ENCODE assay signal across 14 cellular contexts in the genomic region with DNA sequence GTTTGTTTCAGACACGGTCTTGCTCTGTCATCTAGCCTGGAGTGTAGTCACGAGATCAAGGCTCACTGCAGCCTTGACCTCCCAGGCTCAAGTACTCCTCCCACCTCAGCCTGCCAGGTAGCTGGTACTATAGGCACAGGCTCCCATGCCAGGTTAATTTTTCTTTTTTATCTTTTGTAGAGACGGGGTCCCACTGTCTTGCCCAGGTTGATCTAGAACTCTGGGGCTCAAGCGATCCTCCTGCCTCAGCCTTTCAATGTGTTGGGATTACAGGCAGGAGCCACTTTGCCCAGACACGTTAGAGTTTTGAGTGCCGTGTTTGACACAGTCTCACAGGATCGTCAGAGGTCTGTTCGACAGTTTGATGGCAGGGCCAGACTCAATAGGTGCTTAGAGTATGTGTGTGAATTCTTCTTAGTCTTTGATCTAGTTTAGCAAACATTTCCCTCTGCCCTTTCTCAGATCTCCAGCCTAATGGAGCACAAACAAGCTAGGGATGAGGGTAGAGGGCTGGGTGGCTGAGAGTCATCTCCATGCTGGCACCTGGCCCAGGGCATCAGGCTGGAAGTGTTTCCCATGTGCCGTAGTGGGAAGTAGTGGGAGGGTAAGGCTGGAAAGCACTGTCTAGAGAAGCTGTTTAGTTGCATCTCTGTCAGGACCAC.
DNase-seq lines count a peak whose midpoint lies in the region; ATAC-seq and TF ChIP-seq lines count a peak whose summit lies in the region.
"Had no signal": no experiment of that assay in that cellular context is flagged by ENCODE, and none has a peak within 500 bp of the region (broad histone marks: within the 10 kb centered on the region; RNA-seq: fewer than 3 reads in every experiment).

No MANE protein-coding gene starts in this region.

- peaks cover 22% of the 10 kb centered on the region for H3K9me3 Mint-ChIP-seq in WTC11
- H3K9me3 Mint-ChIP-seq in activated naive CD4-positive, alpha-beta T cell treated with anti-CD3 and anti-CD28 coated beads, Interleukin-2, amount 50 U/mL, for 72 hours = peaks cover 15 to 17% of the 10 kb centered on the region in 2 donors

- H3K27ac Mint-ChIP-seq in WTC11 = 0 out of 2 replicates have a peak overlapping the region, but pooled peaks have one; percentile 10
- no peak overlapping the region for H3K27ac Mint-ChIP-seq in activated naive CD4-positive, alpha-beta T cell treated with anti-CD3 and anti-CD28 coated beads, Interleukin-2, amount 50 U/mL, for 72 hours
- H3K27ac Mint-ChIP-seq: activated CD8-positive, alpha-beta memory T cell treated with anti-CD3 and anti-CD28 coated beads, Interleukin-2, amount 10 ng/mL, durations not matched to agents 7 days and 5 days had no signal

- peaks cover 0 to 11% of the 10 kb centered on the region in 2 donors for H3K9me3 ChIP-seq in left lung
- 0 out of 2 replicates have a peak, but pooled peaks cover 4% of the 10 kb centered on the region for H3K9me3 ChIP-seq in BE2C

- peaks cover 19% of the 10 kb centered on the region for H3K36me3 Mint-ChIP-seq in WTC11
- H3K36me3 Mint-ChIP-seq in activated naive CD4-positive, alpha-beta T cell treated with anti-CD3 and anti-CD28 coated beads, Interleukin-2, amount 50 U/mL, for 72 hours = peaks cover 8 to 14% of the 10 kb centered on the region in 2 donors

- intact Hi-C loops in left lung (cut with DNase I) = no loop called here

- ATAC-seq in WTC11 (peak; percentile 8; the same call in 1 of the 2 replicates), left lung (peak; percentile 20), HG03095 (IDR thresholded peaks at IDR 0.05; ENCODE audit: unreplicated experiment) (no peak)
- no peak for ATAC-seq in activated naive CD4-positive, alpha-beta T cell treated with anti-CD3 and anti-CD28 coated beads, Interleukin-2, amount 50 U/mL, for 72 hours
- ATAC-seq: activated CD8-positive, alpha-beta memory T cell treated with anti-CD3 and anti-CD28 coated beads, Interleukin-2, amount 10 ng/mL, durations not matched to agents 7 days and 5 days had no signal

- H3K27ac ChIP-seq in left lung = no peak overlapping the region
- H3K27ac ChIP-seq: SJCRH30, VCaP had no signal

- H3K4me3 Mint-ChIP-seq in WTC11 = no peak overlapping the region
- H3K4me3 Mint-ChIP-seq: activated CD8-positive, alpha-beta memory T cell treated with anti-CD3 and anti-CD28 coated beads, Interleukin-2, amount 10 ng/mL, durations not matched to agents 7 days and 5 days had no signal

- CTCF ChIA-PET in WTC11 (lab: Charles Lee) = interaction anchor here (0.6 to 1.1 kb wide), 3 partner anchors 11 to 235 kb away, joined by 3 to 5 read pairs (median 4); no protein-coding TSS in a partner anchor

- TF ChIP-seq CTCF in WTC11 (IDR thresholded peaks at IDR 0.05) (no peak), left lung (IDR thresholded peaks at IDR 0.05) (no peak), BE2C (IDR thresholded peaks at IDR 0.05; ENCODE audit: low read depth, low read length) (no peak)

- DNase-seq in DMS79 (lab: John Stamatoyannopoulos, UW) (peak; percentile 80), NCI-H1092 treated with DMSO at 0.1 percent for 48 hours (lab: John Stamatoyannopoulos, UW) (peak; percentile 40), WTC11 (ENCODE audit: low spot score) (no peak), left lung (no peak), islet precursor cell (no peak), BE2C (no peak)
- no peak for DNase-seq in activated naive CD4-positive, alpha-beta T cell treated with anti-CD3 and anti-CD28 coated beads, Interleukin-2, amount 50 U/mL, for 72 hours (ENCODE audit: low spot score in 2 of 2)
- DNase-seq: activated CD8-positive, alpha-beta memory T cell treated with anti-CD3 and anti-CD28 coated beads, Interleukin-2, amount 10 ng/mL, durations not matched to agents 7 days and 5 days; activated naive CD4-positive, alpha-beta T cell treated with anti-CD3 and anti-CD28 coated beads, Interleukin-2, amount 50 U/mL, for 16 hours; MM.1S; NCI-H82; SJCRH30 had no signal

- H3K4me1 Mint-ChIP-seq in WTC11 = peaks cover 42% of the 10 kb centered on the region
- H3K4me1 Mint-ChIP-seq: activated CD8-positive, alpha-beta memory T cell treated with anti-CD3 and anti-CD28 coated beads, Interleukin-2, amount 10 ng/mL, durations not matched to agents 7 days and 5 days had no signal

- peaks cover 6% of the 10 kb centered on the region for H3K27me3 Mint-ChIP-seq in WTC11 (ENCODE audit: low read depth)

- POLR2A ChIA-PET in WTC11 (lab: Charles Lee) = no interaction called here

- no peaks in the 10 kb centered on the region for H3K4me1 ChIP-seq in left lung
- no peaks in the 10 kb centered on the region for H3K4me1 ChIP-seq in BE2C

- H3K36me3 ChIP-seq in left lung (no peaks in the 10 kb centered on the region), BE2C (no peaks in the 10 kb centered on the region)
- H3K36me3 ChIP-seq: SJCRH30 had no signal

- H3K27me3 ChIP-seq in left lung (no peaks in the 10 kb centered on the region), BE2C (no peaks in the 10 kb centered on the region)
- H3K27me3 ChIP-seq: SJCRH30 had no signal

- H3K4me3 ChIP-seq in left lung = no peak overlapping the region
- H3K4me3 ChIP-seq in BE2C (ENCODE audit: low read depth, low read length) = no peak overlapping the region
- H3K4me3 ChIP-seq: SJCRH30 had no signal

TF ChIP-seq in WTC11, 78 proteins besides CTCF, POLR2A, EP300 and RAD21:
- TF ChIP-seq FOXP1 (CRISPR knock-in tag; IDR thresholded peaks at IDR 0.05; ENCODE audit: borderline replicate concordance) = no peak
- TF ChIP-seq, protein P1, sequence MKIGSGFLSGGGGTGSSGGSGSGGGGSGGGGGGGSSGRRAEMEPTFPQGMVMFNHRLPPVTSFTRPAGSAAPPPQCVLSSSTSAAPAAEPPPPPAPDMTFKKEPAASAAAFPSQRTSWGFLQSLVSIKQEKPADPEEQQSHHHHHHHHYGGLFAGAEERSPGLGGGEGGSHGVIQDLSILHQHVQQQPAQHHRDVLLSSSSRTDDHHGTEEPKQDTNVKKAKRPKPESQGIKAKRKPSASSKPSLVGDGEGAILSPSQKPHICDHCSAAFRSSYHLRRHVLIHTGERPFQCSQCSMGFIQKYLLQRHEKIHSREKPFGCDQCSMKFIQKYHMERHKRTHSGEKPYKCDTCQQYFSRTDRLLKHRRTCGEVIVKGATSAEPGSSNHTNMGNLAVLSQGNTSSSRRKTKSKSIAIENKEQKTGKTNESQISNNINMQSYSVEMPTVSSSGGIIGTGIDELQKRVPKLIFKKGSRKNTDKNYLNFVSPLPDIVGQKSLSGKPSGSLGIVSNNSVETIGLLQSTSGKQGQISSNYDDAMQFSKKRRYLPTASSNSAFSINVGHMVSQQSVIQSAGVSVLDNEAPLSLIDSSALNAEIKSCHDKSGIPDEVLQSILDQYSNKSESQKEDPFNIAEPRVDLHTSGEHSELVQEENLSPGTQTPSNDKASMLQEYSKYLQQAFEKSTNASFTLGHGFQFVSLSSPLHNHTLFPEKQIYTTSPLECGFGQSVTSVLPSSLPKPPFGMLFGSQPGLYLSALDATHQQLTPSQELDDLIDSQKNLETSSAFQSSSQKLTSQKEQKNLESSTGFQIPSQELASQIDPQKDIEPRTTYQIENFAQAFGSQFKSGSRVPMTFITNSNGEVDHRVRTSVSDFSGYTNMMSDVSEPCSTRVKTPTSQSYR (CRISPR knock-in tag; IDR thresholded peaks at IDR 0.05) = no peak

Comparison
In these comparisons a context has a peak if more than half of its experiments do, and no peak if none do; other contexts are left out.
1. DNase-seq: peak in DMS79 (single experiment) and NCI-H1092 treated with DMSO at 0.1 percent for 48 hours (single experiment); none in WTC11 (single experiment), left lung (0 of 2), islet precursor cell (single experiment), BE2C (single experiment) and activated naive CD4-positive, alpha-beta T cell treated with anti-CD3 and anti-CD28 coated beads, Interleukin-2, amount 50 U/mL, for 72 hours (0 of 2).
2. ATAC-seq: peak in WTC11 (single experiment) and left lung (single experiment); none in HG03095 (single experiment) and activated naive CD4-positive, alpha-beta T cell treated with anti-CD3 and anti-CD28 coated beads, Interleukin-2, amount 50 U/mL, for 72 hours (0 of 2).